Comparison of ENCODE assay signal across 13 cellular contexts in genomic region chr16:23950898-23951297, GRCh38.
DNase-seq lines count a peak whose midpoint lies in the region; ATAC-seq, FAIRE-seq and TF ChIP-seq lines count a peak whose summit lies in the region.
"Had no signal": no experiment of that assay in that cellular context is flagged by ENCODE, and none has a peak within 500 bp of the region (broad histone marks: within the 10 kb centered on the region; RNA-seq: fewer than 3 reads in every experiment).

No MANE protein-coding gene starts in this region.

- H3K4me1 Mint-ChIP-seq in T-cell: peaks cover 92 to 95% (median 93%) of the 10 kb centered on the region in 3 donors
- H3K4me1 Mint-ChIP-seq in brain: peaks cover 44% of the 10 kb centered on the region
- H3K4me1 Mint-ChIP-seq in neural progenitor cell: peaks cover 46% of the 10 kb centered on the region

- TF ChIP-seq EP300 in HepG2 (IDR thresholded peaks at IDR 0.05; ENCODE audit: low read depth in 2 of 2, low read length in 2 of 2) (no peak), HepG2 (CRISPR knock-in tag; IDR thresholded peaks at IDR 0.05; ENCODE audit: borderline replicate concordance) (no peak)

- in situ Hi-C loops in HepG2 (cut with HindIII; ENCODE audit: extremely low pct_ligation_motif_present, low pct_unique_long_range_greater_than_20kb): no loop called here

- intact Hi-C loops in HepG2 (cut with micrococcal nuclease; ENCODE audit: unreplicated experiment): no loop called here
- intact Hi-C loops in right lobe of liver (cut with DNase I): no loop called here

- CTCF ChIA-PET in HepG2 (lab: Yijun Ruan, JAX; ENCODE audit: low intra/inter-chr PET ratio, low total read pairs) (no interaction called here), T-cell (lab: Charles Lee) (interaction anchor here in 1 of 2 donors (0.6 kb wide), 1 partner anchor 59 kb away, joined by 3 read pairs; no protein-coding TSS in a partner anchor)

- no peak overlapping the region for H2AFZ ChIP-seq in HepG2 (ENCODE audit: low read length)
- no peak overlapping the region for H2AFZ ChIP-seq in neural progenitor cell (replicated peaks)

- H3K4me2 ChIP-seq in HepG2 (ENCODE audit: low read depth, low read length) (no peak overlapping the region), neural progenitor cell (no peak overlapping the region)

- H3K27ac ChIP-seq in HepG2 (ENCODE audit: extremely low read length, insufficient read depth, low read length) (no peak overlapping the region), right lobe of liver (no peak overlapping the region), neural progenitor cell (no peak overlapping the region)

- H3K9me3 ChIP-seq in HepG2 (ENCODE audit: low read length): no peaks in the 10 kb centered on the region
- H3K9me3 ChIP-seq in right lobe of liver: no peaks in the 10 kb centered on the region
- no peaks in the 10 kb centered on the region for H3K9me3 ChIP-seq in neural progenitor cell (ENCODE audit: low read depth)

- H3K4me3 Mint-ChIP-seq in T-cell (peak overlapping the region; percentile 44 to 68 (median 56)), brain (no peak overlapping the region), neural progenitor cell (no peak overlapping the region)

- H3K27ac Mint-ChIP-seq in T-cell (peak overlapping the region; percentile 93 to 94), brain (peak overlapping the region in 3 of 5 experiments; percentile 49 to 99 (median 53)), neural progenitor cell (no peak overlapping the region)

- ATAC-seq in HepG2: no peak
- ATAC-seq in right lobe of liver: no peak
- ATAC-seq in T-cell (replicated peaks in 1 of 4): no peak
- peak; percentile 40 for ATAC-seq in stimulated activated naive CD8-positive, alpha-beta T cell treated with anti-CD3 and anti-CD28 coated beads, Interleukin-15, Interleukin-2, amounts not matched to agents 100 U/mL and 50 U/mL, for 24 hours
- no peak for ATAC-seq in HG03442 (IDR thresholded peaks at IDR 0.05; ENCODE audit: unreplicated experiment)

- H3K27me3 Mint-ChIP-seq in T-cell: no peaks in the 10 kb centered on the region
- H3K27me3 Mint-ChIP-seq in brain: peaks cover 3% of the 10 kb centered on the region
- peaks cover 8% of the 10 kb centered on the region for H3K27me3 Mint-ChIP-seq in neural progenitor cell (ENCODE audit: insufficient read depth, low read depth)

- H3K79me2 ChIP-seq in HepG2 (ENCODE audit: insufficient read depth, low read length): no peaks in the 10 kb centered on the region
- H3K79me2 ChIP-seq in neural progenitor cell (ENCODE audit: low read depth): no peaks in the 10 kb centered on the region

- TF ChIP-seq CTCF in HepG2 (CRISPR knock-in tag; IDR thresholded peaks at IDR 0.05): no peak
- TF ChIP-seq CTCF in right lobe of liver (IDR thresholded peaks at IDR 0.05): no peak
- TF ChIP-seq CTCF in brain (conservative IDR thresholded peaks at IDR 0.05): no peak
- no peak for TF ChIP-seq CTCF in neural progenitor cell (IDR thresholded peaks at IDR 0.05)

- BruUV-seq in HepG2 (replicated peaks; lab: Mats Ljungman, UMichigan): no TSS peak

- no peaks in the 10 kb centered on the region for H3K36me3 Mint-ChIP-seq in T-cell
- no peaks in the 10 kb centered on the region for H3K36me3 Mint-ChIP-seq in brain
- H3K36me3 Mint-ChIP-seq in neural progenitor cell: no peaks in the 10 kb centered on the region

- no peak for TF ChIP-seq RAD21 in HepG2 (CRISPR knock-in tag; IDR thresholded peaks at IDR 0.05)

- H3K4me3 ChIP-seq in HepG2 (replicated peaks in 1 of 3; ENCODE audit: insufficient read depth in 1 of 3, low read depth in 2 of 3, low read length in 3 of 3): no peak overlapping the region
- H3K4me3 ChIP-seq in right lobe of liver: no peak overlapping the region
- H3K4me3 ChIP-seq in neural progenitor cell: no peak overlapping the region

- H3K36me3 ChIP-seq in HepG2 (replicated peaks in 1 of 2; ENCODE audit: control insufficient read depth in 1 of 2, insufficient read depth in 2 of 2, low read length in 2 of 2) (no peaks in the 10 kb centered on the region), right lobe of liver (no peaks in the 10 kb centered on the region), neural progenitor cell (no peaks in the 10 kb centered on the region)

- H3F3A ChIP-seq in neural progenitor cell (ENCODE audit: low read depth): peaks cover 9% of the 10 kb centered on the region

- DNase-seq in HepG2 (ENCODE audit: low spot score) (no peak), right lobe of liver (no peak), T-cell (no peak), neural progenitor cell (ENCODE audit: low spot score) (no peak), NCI-H146 treated with DMSO at 0.1 percent for 48 hours (lab: John Stamatoyannopoulos, UW; ENCODE audit: unreplicated experiment) (no peak)
- DNase-seq in stimulated activated naive CD8-positive, alpha-beta T cell treated with anti-CD3 and anti-CD28 coated beads, Interleukin-15, Interleukin-2, amounts not matched to agents 100 U/mL and 50 U/mL, for 24 hours: peak; percentile 28
- DNase-seq: central memory CD4-positive, alpha-beta T cell; EL; HCEC 1CT; mammary epithelial cell; NCI-H446 treated with DMSO at 0.1 percent for 48 hours had no signal

- TF ChIP-seq POLR2A in HepG2 (IDR thresholded peaks at IDR 0.05; ENCODE audit: insufficient read depth in 1 of 2, low read depth in 2 of 2, low read length in 2 of 2) (no peak), right lobe of liver (IDR thresholded peaks at IDR 0.05) (no peak)

- POLR2A ChIA-PET in HepG2 (lab: Yijun Ruan, JAX): no interaction called here
- POLR2A ChIA-PET in T-cell (lab: Charles Lee): no interaction called here

- H3K9me3 Mint-ChIP-seq in T-cell (no peaks in the 10 kb centered on the region), brain (peaks cover 0 to 4% (median 0%) of the 10 kb centered on the region in 5 experiments), neural progenitor cell (no peaks in the 10 kb centered on the region)

- peaks cover 0 to 15% of the 10 kb centered on the region in 2 experiments; a peak in 2 of 5 replicates for H3K27me3 ChIP-seq in HepG2 (ENCODE audit: control insufficient read depth in 1 of 2, insufficient read depth in 2 of 2, low read length in 2 of 2)
- no peaks in the 10 kb centered on the region for H3K27me3 ChIP-seq in right lobe of liver
- H3K27me3 ChIP-seq in neural progenitor cell: no peaks in the 10 kb centered on the region

- H3K4me1 ChIP-seq in HepG2 (ENCODE audit: insufficient read depth, low read length) (no peaks in the 10 kb centered on the region), right lobe of liver (peaks cover 0 to 4% (median 0%) of the 10 kb centered on the region in 4 donors), neural progenitor cell (peaks cover 24% of the 10 kb centered on the region)

- H4K20me1 ChIP-seq in HepG2 (ENCODE audit: insufficient read depth, low read length): no peaks in the 10 kb centered on the region
- no peaks in the 10 kb centered on the region for H4K20me1 ChIP-seq in neural progenitor cell (ENCODE audit: low read depth)

- FAIRE-seq in HepG2 (lab: Jason Lieb, UNC): no peak

- H3K9ac ChIP-seq in HepG2 (ENCODE audit: insufficient read depth, low read depth, low read length): no peak overlapping the region
- H3K9ac ChIP-seq in neural progenitor cell: no peak overlapping the region

- WGBS in HepG2 (ENCODE audit: low lambda C conversion rate): 4% methylated on average over 7 of the region's 7 CpGs
- WGBS in right lobe of liver (ENCODE audit: insufficient coverage, low coverage, low lambda C conversion rate, missing lambda C conversion rate): 22% methylated on average over 7 of the region's 7 CpGs

TF ChIP-seq in HepG2, 621 proteins besides CTCF, POLR2A, EP300 and RAD21:
- no peak for TF ChIP-seq SMAD1 (CRISPR knock-in tag; IDR thresholded peaks at IDR 0.05; ENCODE audit: borderline replicate concordance, low read depth)
- no peak for TF ChIP-seq HMG20A (CRISPR knock-in tag; IDR thresholded peaks at IDR 0.05; ENCODE audit: borderline replicate concordance)
- no peak for TF ChIP-seq SKI (IDR thresholded peaks at IDR 0.05; ENCODE audit: partially characterized antibody)
- TF ChIP-seq CBFB (CRISPR knock-in tag; IDR thresholded peaks at IDR 0.05): no peak
- peak; percentile 44 for TF ChIP-seq MNT (IDR thresholded peaks at IDR 0.05)
TF ChIP-seq in HepG2: peak in this region for 1.

Comparison
In these comparisons a context has a peak if more than half of its experiments do, and no peak if none do; other contexts are left out.
1. H3K4me3 Mint-ChIP-seq: peak in T-cell (3 of 3); none in brain (0 of 5) and neural progenitor cell (single experiment).